ENCODE assay signal across 8 cellular contexts in genomic region chr13:44437356-44438233, GRCh38.
DNase-seq lines count a peak whose midpoint lies in the region; ATAC-seq, FAIRE-seq and TF ChIP-seq lines count a peak whose summit lies in the region.

No MANE protein-coding gene starts in this region.

- no peak overlapping the region for H2AFZ ChIP-seq in IMR-90 (replicated peaks; ENCODE audit: low read length, poor library complexity)
- no peak overlapping the region for H2AFZ ChIP-seq in H1 (ENCODE audit: low read length)

- H4K8ac ChIP-seq in IMR-90 (ENCODE audit: low read depth in 2 of 2, low read length in 2 of 2) (no peak overlapping the region), H1 (ENCODE audit: extremely low read depth, insufficient read depth, low read length) (no peak overlapping the region)

- WGBS in IMR-90 (ENCODE audit: extremely low coverage in 2 of 2, insufficient read length in 1 of 2), 2 experiments, result no CpG with 5 or more reads among the region's 5 CpGs
- 28% methylated on average over 5 of the region's 5 CpGs; no CpG with 5 or more reads in 1 of the 2 experiments for WGBS in H1 (ENCODE audit: extremely low coverage in 1 of 2, insufficient coverage in 1 of 2, insufficient read length in 1 of 2, insufficient replicate concordance in 2 of 2, low coverage in 1 of 2, low lambda C conversion rate in 2 of 2, missing lambda C conversion rate in 1 of 2), 2 experiments

- H3K23ac ChIP-seq in IMR-90 (ENCODE audit: low read depth, low read length) (0 out of 2 replicates have a peak overlapping the region, but pooled peaks have one; percentile 1), H1 (ENCODE audit: insufficient read length) (no peak overlapping the region)

- DNase-seq in DMS 273 treated with DMSO at 0.1 percent for 48 hours (lab: John Stamatoyannopoulos, UW) (peak; percentile 14), IMR-90 (peak; percentile 63), RWPE2 (ENCODE audit: low spot score) (no peak), H1 (ENCODE audit: low read depth in 1 of 2, low spot score in 2 of 2) (no peak), myocyte (ENCODE audit: low read depth) (peak; percentile 58), NK-92 (lab: John Stamatoyannopoulos, UW; ENCODE audit: unreplicated experiment) (no peak)
- no peak for DNase-seq in activated T-helper 1 cell treated with anti-CD3 and anti-CD28 coated beads, Interleukin-12 subunit alpha, Interleukin-12 subunit beta, Interleukin-2, Interleukin-4 antibody, amounts not matched to agents 30 ng/mL and 10 ng/mL and 1 ng/mL, durations not matched to agents 14 hours and 24 hours and 36 hours (ENCODE audit: low spot score)

- in situ Hi-C loops in IMR-90 (cut with MboI; ENCODE audit: low sequenced_read_pairs), result loop anchor here (5.0 to 10.0 kb wide), 3 partner anchors 203 to 530 kb away; no protein-coding TSS in a partner anchor

- no peak overlapping the region for H3K14ac ChIP-seq in IMR-90 (replicated peaks; ENCODE audit: low read depth, low read length)
- H3K14ac ChIP-seq in H1 (ENCODE audit: insufficient read length), result no peak overlapping the region

- H4K91ac ChIP-seq in IMR-90 (ENCODE audit: insufficient read depth, low read depth, low read length) (no peak overlapping the region), H1 (replicated peaks; ENCODE audit: insufficient read length, low read length) (no peak overlapping the region)

- TF ChIP-seq RAD21 in IMR-90 (IDR thresholded peaks at IDR 0.05; ENCODE audit: low read length) (peak; percentile 73), H1 (IDR thresholded peaks at IDR 0.05 in 1 of 2, conservative IDR thresholded peaks at IDR 0.05 in 1 of 2; ENCODE audit: low read depth in 2 of 2, low read length in 2 of 2) (peak in 1 of 2 experiments; percentile 62; a peak in 3 of 4 replicates)

- no peaks in the 10 kb centered on the region for H3K9me3 ChIP-seq in IMR-90 (ENCODE audit: control insufficient read depth, insufficient read depth, low read length)
- no peaks in the 10 kb centered on the region for H3K9me3 ChIP-seq in RWPE2 (ENCODE audit: severe bottlenecking)
- no peaks in the 10 kb centered on the region for H3K9me3 ChIP-seq in H1 (ENCODE audit: insufficient read depth in 2 of 2, low read depth in 1 of 2, low read length in 1 of 2)

- peak overlapping the region; percentile 69; the same call in 1 of the 2 replicates for H3K9ac ChIP-seq in IMR-90 (ENCODE audit: low read depth, low read length)
- no peak overlapping the region for H3K9ac ChIP-seq in H1 (replicated peaks in 1 of 4; ENCODE audit: extremely low read depth in 1 of 4, low read depth in 3 of 4, low read length in 3 of 4)

- no peak overlapping the region for H2BK15ac ChIP-seq in IMR-90 (ENCODE audit: low read depth, low read length)
- H2BK15ac ChIP-seq in H1 (ENCODE audit: low read length), result no peak overlapping the region

- POLR2A ChIA-PET in IMR-90 (lab: Charles Lee; ENCODE audit: unreplicated experiment) (no interaction called here), H1 (lab: Charles Lee; ENCODE audit: partially characterized antibody) (interaction anchor here (0.6 to 10.8 kb wide), 35 partner anchors 9 to 904 kb away, joined by 3 to 125 read pairs (median 5); no protein-coding TSS in a partner anchor)

- no peak overlapping the region for H2BK12ac ChIP-seq in H1 (ENCODE audit: low read depth, low read length)

- H3K9me1 ChIP-seq in IMR-90 (ENCODE audit: insufficient read depth, low read length), result peaks cover 3% of the 10 kb centered on the region; the same call in 1 of the 2 replicates

- dilution Hi-C loops in IMR-90 (cut with HindIII; ENCODE audit: low sequenced_read_pairs, unreplicated experiment), result no loop called here

- H3K36me3 ChIP-seq in IMR-90 (ENCODE audit: control insufficient read depth, insufficient read depth, low read length) (peaks cover 11% of the 10 kb centered on the region), RWPE2 (ENCODE audit: low read depth) (peaks cover 39% of the 10 kb centered on the region), H1 (ENCODE audit: control insufficient read depth in 2 of 4, insufficient read depth in 4 of 4, low read length in 3 of 4) (peaks cover 6 to 22% (median 14%) of the 10 kb centered on the region in 4 experiments)

- H3K18ac ChIP-seq in IMR-90 (ENCODE audit: low read depth, low read length), result no peak overlapping the region
- H3K18ac ChIP-seq in H1 (ENCODE audit: extremely low read depth, low read length), result no peak overlapping the region

- H3K4ac ChIP-seq in IMR-90 (ENCODE audit: low read depth, low read length), result no peak overlapping the region
- no peak overlapping the region for H3K4ac ChIP-seq in H1 (replicated peaks; ENCODE audit: insufficient read length, low read depth, low read length)

- H2BK5ac ChIP-seq in IMR-90 (ENCODE audit: low read depth, low read length, poor library complexity, severe bottlenecking) (no peak overlapping the region), H1 (ENCODE audit: low read depth, low read length) (0 out of 2 replicates have a peak overlapping the region, but pooled peaks have one; percentile 20)

- H4K20me1 ChIP-seq in IMR-90 (ENCODE audit: insufficient read depth, low read length), result peaks cover 18% of the 10 kb centered on the region
- peaks cover 0 to 9% of the 10 kb centered on the region in 2 experiments for H4K20me1 ChIP-seq in H1 (replicated peaks in 1 of 2; ENCODE audit: control insufficient read depth in 1 of 2, insufficient read depth in 2 of 2, low read length in 2 of 2)

- no peaks in the 10 kb centered on the region for H3K27me3 ChIP-seq in IMR-90 (ENCODE audit: control insufficient read depth, insufficient read depth, low read length)
- no peaks in the 10 kb centered on the region for H3K27me3 ChIP-seq in RWPE2 (ENCODE audit: insufficient read depth, poor library complexity, severe bottlenecking)
- no peaks in the 10 kb centered on the region for H3K27me3 ChIP-seq in H1 (replicated peaks in 1 of 4; ENCODE audit: control insufficient read depth in 3 of 4, extremely low read depth in 1 of 4, insufficient read depth in 3 of 4, low read length in 3 of 4)

- no peak overlapping the region for H2BK120ac ChIP-seq in IMR-90 (ENCODE audit: low read depth, low read length)
- no peak overlapping the region for H2BK120ac ChIP-seq in H1 (replicated peaks; ENCODE audit: low read depth, low read length)

- no peak overlapping the region for H3K27ac Mint-ChIP-seq in activated T-helper 1 cell treated with anti-CD3 and anti-CD28 coated beads, Interleukin-12 subunit alpha, Interleukin-12 subunit beta, Interleukin-2, Interleukin-4 antibody, amounts not matched to agents 30 ng/mL and 10 ng/mL and 1 ng/mL, durations not matched to agents 14 hours and 24 hours and 36 hours

- no peak overlapping the region for H3K4me3 Mint-ChIP-seq in activated T-helper 1 cell treated with anti-CD3 and anti-CD28 coated beads, Interleukin-12 subunit alpha, Interleukin-12 subunit beta, Interleukin-2, Interleukin-4 antibody, amounts not matched to agents 30 ng/mL and 10 ng/mL and 1 ng/mL, durations not matched to agents 14 hours and 24 hours and 36 hours

- no peak; the same call in 1 of the 2 replicates for TF ChIP-seq POLR2A in IMR-90 (IDR thresholded peaks at IDR 0.05; ENCODE audit: low read depth, low read length)
- TF ChIP-seq POLR2A in H1 (IDR thresholded peaks at IDR 0.05; ENCODE audit: control extremely low read depth in 1 of 2, low read depth in 2 of 2, low read length in 2 of 2), result no peak

- intact Hi-C loops in IMR-90 (cut with micrococcal nuclease), result loop anchor here (1.0 to 5.0 kb wide), 5 partner anchors 130 to 529 kb away; no protein-coding TSS in a partner anchor
- intact Hi-C loops in activated T-helper 1 cell treated with anti-CD3 and anti-CD28 coated beads, Interleukin-12 subunit alpha, Interleukin-12 subunit beta, Interleukin-2, Interleukin-4 antibody, amounts not matched to agents 30 ng/mL and 10 ng/mL and 1 ng/mL, durations not matched to agents 14 hours and 24 hours and 36 hours (cut with micrococcal nuclease), result loop anchor here (1.0 to 2.0 kb wide), 5 partner anchors 141 to 532 kb away; no protein-coding TSS in a partner anchor

- H3K56ac ChIP-seq in IMR-90 (ENCODE audit: extremely low read depth, insufficient read depth, low read length) (no peak overlapping the region), H1 (replicated peaks; ENCODE audit: insufficient read length, low read depth, low read length) (no peak overlapping the region)

- CTCF ChIA-PET in IMR-90 (lab: Yijun Ruan, JAX), result interaction anchor here (0.6 to 1.8 kb wide), 4 partner anchors 296 to 530 kb away, joined by 3 to 4 read pairs (median 4); no protein-coding TSS in a partner anchor
- CTCF ChIA-PET in H1 (lab: Charles Lee; ENCODE audit: partially characterized antibody), result interaction anchor here (0.7 to 7.5 kb wide), 28 partner anchors 11 to 529 kb away, joined by 3 to 38 read pairs (median 4); no protein-coding TSS in a partner anchor

- no TSS peak for BruUV-seq in IMR-90 (replicated peaks; lab: Mats Ljungman, UMichigan)

- H3K27me3 Mint-ChIP-seq in activated T-helper 1 cell treated with anti-CD3 and anti-CD28 coated beads, Interleukin-12 subunit alpha, Interleukin-12 subunit beta, Interleukin-2, Interleukin-4 antibody, amounts not matched to agents 30 ng/mL and 10 ng/mL and 1 ng/mL, durations not matched to agents 14 hours and 24 hours and 36 hours (ENCODE audit: insufficient read depth), result peaks cover 55% of the 10 kb centered on the region

- no peak for TF ChIP-seq EP300 in H1 (IDR thresholded peaks at IDR 0.05; ENCODE audit: borderline replicate concordance in 1 of 2, low read depth in 2 of 2, low read length in 2 of 2)

- no peaks in the 10 kb centered on the region for H3K9me3 Mint-ChIP-seq in activated T-helper 1 cell treated with anti-CD3 and anti-CD28 coated beads, Interleukin-12 subunit alpha, Interleukin-12 subunit beta, Interleukin-2, Interleukin-4 antibody, amounts not matched to agents 30 ng/mL and 10 ng/mL and 1 ng/mL, durations not matched to agents 14 hours and 24 hours and 36 hours

- no peak overlapping the region for H2AK9ac ChIP-seq in IMR-90 (replicated peaks; ENCODE audit: low read depth, low read length, poor library complexity)

- peak overlapping the region; percentile 51 for H3K4me2 ChIP-seq in IMR-90 (ENCODE audit: low read depth, low read length)
- H3K4me2 ChIP-seq in H1 (ENCODE audit: insufficient read depth in 1 of 2, low read depth in 2 of 2, low read length in 2 of 2), result peak overlapping the region; percentile 60 to 80

- FAIRE-seq in H1 (lab: Jason Lieb, UNC), result no peak

- H3K79me2 ChIP-seq in H1 (ENCODE audit: control insufficient read depth in 1 of 2, insufficient read depth in 2 of 2, low read length in 2 of 2), result peaks cover 0 to 51% of the 10 kb centered on the region in 2 experiments; a peak in 2 of 4 replicates

- H3K27ac ChIP-seq in IMR-90 (ENCODE audit: insufficient read depth, low read length), result no peak overlapping the region
- peak overlapping the region; percentile 89 for H3K27ac ChIP-seq in RWPE2 (ENCODE audit: poor library complexity, severe bottlenecking)
- no peak overlapping the region for H3K27ac ChIP-seq in H1 (ENCODE audit: low read depth, low read length)

- TF ChIP-seq CTCF in IMR-90 (conservative IDR thresholded peaks at IDR 0.05; ENCODE audit: low read depth, low read length), result peak; percentile 70
- peak; percentile 68 for TF ChIP-seq CTCF in RWPE2 (IDR thresholded peaks at IDR 0.05; ENCODE audit: poor library complexity, severe bottlenecking)
- TF ChIP-seq CTCF in H1 (IDR thresholded peaks at IDR 0.05; ENCODE audit: control extremely low read depth in 1 of 3, insufficient read depth in 1 of 3, low read depth in 1 of 3, low read length in 3 of 3), result peak in 1 of 3 experiments; percentile 15; a peak in 1 of 4 replicates

- H3K79me1 ChIP-seq in IMR-90 (ENCODE audit: low read depth in 1 of 2, low read length in 2 of 2) (peaks cover 10 to 47% of the 10 kb centered on the region in 2 experiments), H1 (ENCODE audit: low read depth, low read length) (no peaks in the 10 kb centered on the region; the same call in 1 of the 2 replicates)

- H4K5ac ChIP-seq in IMR-90 (ENCODE audit: low read depth, low read length) (no peak overlapping the region), H1 (ENCODE audit: insufficient read length, low read depth, low read length) (peak overlapping the region; percentile 32)

- H2AK5ac ChIP-seq in IMR-90 (ENCODE audit: low read depth, low read length), result no peak overlapping the region
- no peak overlapping the region for H2AK5ac ChIP-seq in H1 (ENCODE audit: low read depth, low read length)

- H3K4me1 ChIP-seq in IMR-90 (ENCODE audit: control insufficient read depth, insufficient read depth, low read length) (peaks cover 9% of the 10 kb centered on the region), RWPE2 (ENCODE audit: insufficient read depth, poor library complexity, severe bottlenecking) (peaks cover 22% of the 10 kb centered on the region), H1 (replicated peaks in 1 of 4; ENCODE audit: control insufficient read depth in 3 of 4, insufficient read depth in 4 of 4, low read length in 3 of 4) (peaks cover 0 to 8% (median 5%) of the 10 kb centered on the region in 4 experiments; a peak in 5 of 7 replicates)

- ATAC-seq in IMR-90 (ENCODE audit: low read depth) (no peak), RWPE2 (ENCODE audit: low read depth) (no peak), GM21390 (IDR thresholded peaks at IDR 0.05; ENCODE audit: unreplicated experiment) (no peak)

- no peak overlapping the region for H2BK20ac ChIP-seq in IMR-90 (ENCODE audit: low read depth, low read length)
- no peak overlapping the region for H2BK20ac ChIP-seq in H1 (ENCODE audit: low read length)

- no peaks in the 10 kb centered on the region for H3K23me2 ChIP-seq in H1 (ENCODE audit: low read depth, low read length)

- H3K36me3 Mint-ChIP-seq in activated T-helper 1 cell treated with anti-CD3 and anti-CD28 coated beads, Interleukin-12 subunit alpha, Interleukin-12 subunit beta, Interleukin-2, Interleukin-4 antibody, amounts not matched to agents 30 ng/mL and 10 ng/mL and 1 ng/mL, durations not matched to agents 14 hours and 24 hours and 36 hours (ENCODE audit: low read depth), result peaks cover 2% of the 10 kb centered on the region

- peaks cover 17% of the 10 kb centered on the region for H3K4me1 Mint-ChIP-seq in activated T-helper 1 cell treated with anti-CD3 and anti-CD28 coated beads, Interleukin-12 subunit alpha, Interleukin-12 subunit beta, Interleukin-2, Interleukin-4 antibody, amounts not matched to agents 30 ng/mL and 10 ng/mL and 1 ng/mL, durations not matched to agents 14 hours and 24 hours and 36 hours (ENCODE audit: low read depth)

- H3K4me3 ChIP-seq in IMR-90 (ENCODE audit: insufficient read depth, low read depth, low read length), result peak overlapping the region; percentile 58; the same call in 1 of the 2 replicates
- H3K4me3 ChIP-seq in RWPE2 (ENCODE audit: severe bottlenecking), result peak overlapping the region; percentile 87
- peak overlapping the region in 3 of 4 experiments; percentile 62 to 97 (median 86); a peak in 5 of 8 replicates for H3K4me3 ChIP-seq in H1 (ENCODE audit: extremely low read depth in 1 of 4, insufficient read depth in 2 of 4, low read depth in 3 of 4, low read length in 4 of 4)

Comparison
In these comparisons a context has a peak if more than half of its experiments do, and no peak if none do; other contexts are left out.
1. DNase-seq: peak in DMS 273 treated with DMSO at 0.1 percent for 48 hours (single experiment), IMR-90 (single experiment) and myocyte (single experiment); none in RWPE2 (single experiment), H1 (0 of 2), activated T-helper 1 cell treated with anti-CD3 and anti-CD28 coated beads, Interleukin-12 subunit alpha, Interleukin-12 subunit beta, Interleukin-2, Interleukin-4 antibody, amounts not matched to agents 30 ng/mL and 10 ng/mL and 1 ng/mL, durations not matched to agents 14 hours and 24 hours and 36 hours (single experiment) and NK-92 (single experiment).
2. Peak in every context shown above with its lines, with median percentiles within 50 percentile points of each other: H3K4me3 ChIP-seq.